In the genomic region with DNA sequence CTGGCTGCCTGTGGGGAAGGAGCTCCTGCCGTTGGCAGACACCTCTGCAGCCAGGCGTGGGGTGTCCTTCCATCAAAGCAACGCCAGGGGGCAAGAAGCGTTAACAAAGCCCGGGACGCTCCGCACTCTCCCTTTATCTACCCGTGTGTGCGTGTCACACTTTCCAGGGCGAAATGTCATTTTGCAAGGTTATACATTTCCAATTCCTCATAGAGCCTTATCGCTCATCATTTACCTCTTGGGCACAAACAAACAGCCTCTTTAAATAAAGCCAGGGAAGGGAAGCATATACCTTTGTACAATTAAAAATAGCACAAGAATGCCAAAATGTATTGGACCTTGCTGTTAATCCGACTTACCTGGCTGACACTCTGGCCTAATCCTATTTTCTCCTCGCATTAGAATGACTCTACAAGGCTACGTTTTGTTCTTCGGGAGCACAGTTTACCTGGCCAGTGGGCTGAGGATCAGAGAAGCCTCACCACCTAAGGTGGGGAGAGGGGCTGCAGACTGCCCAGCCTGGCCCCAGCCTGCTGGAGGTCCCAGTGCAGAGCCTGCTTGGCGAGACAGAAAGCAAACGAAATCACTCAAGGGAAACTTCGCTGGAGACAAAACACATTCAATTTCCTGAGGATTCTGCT, we compare ENCODE assay signal across 8 cellular contexts.
DNase-seq lines count a peak whose midpoint lies in the region; ATAC-seq and TF ChIP-seq lines count a peak whose summit lies in the region.

No MANE protein-coding gene starts in this region.

- no peaks in the 10 kb centered on the region for H3K36me3 ChIP-seq in Peyer's patch
- H3K36me3 ChIP-seq in thoracic aorta = no peaks in the 10 kb centered on the region

- TF ChIP-seq CTCF in Peyer's patch (IDR thresholded peaks at IDR 0.05) = peak; percentile 13 to 76 (median 66)
- peak; percentile 87 for TF ChIP-seq CTCF in fibroblast of the aortic adventitia (IDR thresholded peaks at IDR 0.05; ENCODE audit: insufficient read depth, low read length)
- TF ChIP-seq CTCF in omental fat pad (IDR thresholded peaks at IDR 0.05) = no peak
- peak; percentile 56 for TF ChIP-seq CTCF in thoracic aorta (IDR thresholded peaks at IDR 0.05)

- ATAC-seq in GM21619 (IDR thresholded peaks at IDR 0.05; ENCODE audit: unreplicated experiment) (peak; percentile 88), omental fat pad (ENCODE audit: low FRiP score) (peak; percentile 43), thoracic aorta (ENCODE audit: insufficient number of reproducible peaks, low FRiP score, low read depth) (no peak)

- H3K4me3 ChIP-seq in Peyer's patch (no peak overlapping the region), fibroblast of the aortic adventitia (ENCODE audit: low read depth, low read length) (no peak overlapping the region), thoracic aorta (no peak overlapping the region)

- H3K9me3 ChIP-seq in Peyer's patch = no peaks in the 10 kb centered on the region
- H3K9me3 ChIP-seq in thoracic aorta = no peaks in the 10 kb centered on the region

- TF ChIP-seq POLR2A in Peyer's patch (IDR thresholded peaks at IDR 0.05) = no peak

- no peak overlapping the region for H3K27ac ChIP-seq in Peyer's patch
- H3K27ac ChIP-seq in thoracic aorta = no peak overlapping the region

- H3K4me1 ChIP-seq in Peyer's patch (peaks cover 0 to 49% (median 12%) of the 10 kb centered on the region in 4 donors), thoracic aorta (ENCODE audit: control insufficient read depth in 1 of 2, low read depth in 2 of 2) (peaks cover 2 to 33% of the 10 kb centered on the region in 2 donors)

- H3K27me3 ChIP-seq in Peyer's patch = peaks cover 0 to 59% of the 10 kb centered on the region in 2 donors
- H3K27me3 ChIP-seq in thoracic aorta (replicated peaks; ENCODE audit: insufficient read depth) = peaks cover 21% of the 10 kb centered on the region

- peak; percentile 65 for DNase-seq in DMS79 (lab: John Stamatoyannopoulos, UW)
- DNase-seq in KG1 (lab: John Stamatoyannopoulos, UW) = peak; percentile 45
- peak; percentile 52 to 85 (median 68) for DNase-seq in Peyer's patch
- DNase-seq in activated T-helper 1 cell treated with Interleukin-2 at 50 U/mL for 16 hours (ENCODE audit: low read depth) = peak; percentile 26
- DNase-seq in fibroblast of the aortic adventitia (ENCODE audit: low read depth) = peak; percentile 65
- no peak for DNase-seq in omental fat pad (ENCODE audit: low spot score)
- DNase-seq in thoracic aorta (ENCODE audit: low spot score) = no peak

Comparison
In these comparisons a context has a peak if more than half of its experiments do, and no peak if none do; other contexts are left out.
1. DNase-seq: peak in DMS79 (single experiment), KG1 (single experiment), Peyer's patch (3 of 3), activated T-helper 1 cell treated with Interleukin-2 at 50 U/mL for 16 hours (single experiment) and fibroblast of the aortic adventitia (single experiment); none in omental fat pad (single experiment) and thoracic aorta (single experiment).
2. CTCF ChIP-seq: peak in Peyer's patch (6 of 6), fibroblast of the aortic adventitia (single experiment) and thoracic aorta (single experiment); none in omental fat pad (0 of 3).